8 cellular contexts compared by ENCODE assay signal in the genomic region with DNA sequence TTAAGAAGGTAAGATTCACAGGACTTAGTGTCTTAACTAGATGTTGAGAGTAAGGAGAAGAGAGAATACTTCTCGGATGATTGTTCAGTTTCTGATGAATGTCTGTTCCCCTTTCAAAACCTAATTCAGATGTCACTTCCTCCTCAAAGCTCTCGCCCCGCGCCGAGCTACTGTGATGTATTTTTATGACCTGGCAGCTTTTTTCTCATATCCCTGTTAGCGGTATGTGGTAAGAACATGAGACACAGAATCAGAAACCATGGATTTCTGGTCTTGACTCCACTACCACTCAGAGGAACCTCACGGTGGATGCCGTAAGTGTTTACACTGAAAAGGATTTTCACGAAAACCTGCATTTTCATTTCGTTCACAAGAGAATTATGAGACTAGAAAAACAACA. TPM values are rescaled to one million over a fixed set of nuclear protein-coding genes. Genes with fewer than 3 reads are reported as not detected.
DNase-seq lines count a peak whose midpoint lies in the region; ATAC-seq and TF ChIP-seq lines count a peak whose summit lies in the region.

No MANE protein-coding gene starts in this region.

- peaks cover 7% of the 10 kb centered on the region for H3K36me3 Mint-ChIP-seq in CD4-positive, alpha-beta T cell (ENCODE audit: low read depth)

- H3K27ac ChIP-seq in CD4-positive, alpha-beta T cell (ENCODE audit: low read depth, low read length): no peak overlapping the region

- H3K9me3 ChIP-seq in CD4-positive, alpha-beta T cell (ENCODE audit: control insufficient read depth, low read length): no peaks in the 10 kb centered on the region

- H3K4me1 Mint-ChIP-seq in CD4-positive, alpha-beta T cell (ENCODE audit: low read depth): peaks cover 53% of the 10 kb centered on the region

- no peaks in the 10 kb centered on the region for H3K9me3 Mint-ChIP-seq in CD4-positive, alpha-beta T cell

- no peaks in the 10 kb centered on the region for H3K27me3 ChIP-seq in CD4-positive, alpha-beta T cell (ENCODE audit: control insufficient read depth, insufficient read depth, low read length)

- peak; percentile 91 for ATAC-seq in CD4-positive, alpha-beta T cell (ENCODE audit: poor library complexity)
- ATAC-seq in GM19468 (IDR thresholded peaks at IDR 0.05; ENCODE audit: extremely low read depth, unreplicated experiment) (peak; percentile 84), HG03469 (IDR thresholded peaks at IDR 0.05; ENCODE audit: unreplicated experiment) (peak; percentile 81)

- DNase-seq in CD4-positive, alpha-beta T cell: peak in 9 of 10 experiments; percentile 23 to 47 (median 38)
- peak; percentile 47 for DNase-seq in activated T-cell treated with anti-CD3 and anti-CD28 coated beads for 48 hours (ENCODE audit: low read depth)
- DNase-seq in stimulated activated CD4-positive, alpha-beta T cell treated with anti-CD3 and anti-CD28 coated beads, Interleukin-15, amount 100 ng/mL, for 48 hours (ENCODE audit: low read depth in 2 of 2): peak; percentile 52 to 59
- DNase-seq in NCI-H69 (lab: John Stamatoyannopoulos, UW): no peak
- no peak for DNase-seq in HuH-7.5 (ENCODE audit: low spot score)
- DNase-seq in D341Med (ENCODE audit: low spot score): no peak

- H3K27ac Mint-ChIP-seq in CD4-positive, alpha-beta T cell: peak overlapping the region; percentile 78

- intact Hi-C loops in CD4-positive, alpha-beta T cell (cut with DNase I, micrococcal nuclease): no loop called here

- no peak for TF ChIP-seq CTCF in CD4-positive, alpha-beta T cell (IDR thresholded peaks at IDR 0.05)

- CTCF ChIA-PET in CD4-positive, alpha-beta T cell (lab: Charles Lee): interaction anchor here (0.7 to 1.5 kb wide), 2 partner anchors 46 to 94 kb away, joined by 3 to 6 read pairs; no protein-coding TSS in a partner anchor

- POLR2A ChIA-PET in CD4-positive, alpha-beta T cell (lab: Charles Lee): interaction anchor here (0.7 to 1.4 kb wide), 13 partner anchors 9 to 112 kb away, joined by 3 to 20 read pairs (median 4); a partner anchor contains a TSS

- H3K27me3 Mint-ChIP-seq in CD4-positive, alpha-beta T cell: no peaks in the 10 kb centered on the region

- peak overlapping the region; percentile 40 for H3K4me3 Mint-ChIP-seq in CD4-positive, alpha-beta T cell

RNA-seq across cellular contexts. Expression of a gene that starts 48.4 kb away (rescaled TPM):
- total RNA-seq in CD4-positive, alpha-beta T cell: 10 to 100 TPM; 12.5 to 13.5 TPM

Comparison
In these comparisons a context has a peak if more than half of its experiments do, and no peak if none do; other contexts are left out.
1. DNase-seq: peak in CD4-positive, alpha-beta T cell (9 of 10), activated T-cell treated with anti-CD3 and anti-CD28 coated beads for 48 hours (single experiment) and stimulated activated CD4-positive, alpha-beta T cell treated with anti-CD3 and anti-CD28 coated beads, Interleukin-15, amount 100 ng/mL, for 48 hours (2 of 2); none in NCI-H69 (single experiment), HuH-7.5 (single experiment) and D341Med (single experiment).
2. Peak in every context shown above with its lines, with median percentiles within 50 percentile points of each other: ATAC-seq.